In the genomic region with DNA sequence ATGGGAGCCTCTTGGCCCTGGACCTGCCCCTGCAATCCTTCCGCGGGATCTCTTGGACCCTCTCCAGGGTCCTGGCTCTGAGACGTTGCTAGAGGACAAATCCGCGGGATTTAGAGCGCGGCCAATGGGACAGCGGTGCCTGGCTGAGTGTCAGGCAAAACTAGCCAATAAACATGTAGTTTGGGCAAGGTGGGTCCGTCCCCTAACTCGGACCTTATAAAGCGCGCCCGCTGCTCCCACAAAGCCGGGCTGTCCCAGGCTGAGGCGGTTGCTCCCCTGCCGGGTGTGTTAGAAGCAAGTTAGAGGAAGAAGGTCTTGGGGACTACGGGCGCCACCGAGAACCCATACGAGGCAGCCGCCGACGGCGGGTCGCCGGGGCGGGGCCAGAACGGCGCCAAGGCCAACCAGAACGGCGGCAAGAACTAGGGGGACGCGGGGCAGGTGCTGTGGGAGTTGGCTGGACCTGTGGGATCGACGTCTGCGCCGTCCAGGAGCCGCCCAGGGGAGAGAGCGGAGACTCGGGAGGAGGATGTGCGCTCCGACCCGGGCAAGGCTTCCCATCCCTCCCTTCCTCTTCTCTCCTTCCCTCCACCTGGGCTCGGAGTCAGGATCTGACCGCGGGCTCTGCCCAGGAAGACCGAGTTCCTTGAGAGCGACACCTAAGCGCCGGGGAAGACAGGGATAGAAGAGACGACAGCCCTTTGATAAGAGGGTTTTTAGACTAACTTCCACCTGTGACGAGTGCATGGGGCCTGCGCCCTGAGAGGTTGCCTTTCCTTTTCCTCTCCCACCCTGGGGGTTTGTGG, we compare ENCODE assay signal across 1 cellular context.
A peak's percentile ranks its signal among the peaks of the same experiment; 100 is the strongest.
TF ChIP-seq lines count a peak whose summit lies in the region.

No MANE protein-coding gene starts in this region.

TF ChIP-seq in HepG2, 621 proteins besides CTCF, POLR2A, EP300 and RAD21 (continued from another document and continues in another):
- TF ChIP-seq, protein P1, sequence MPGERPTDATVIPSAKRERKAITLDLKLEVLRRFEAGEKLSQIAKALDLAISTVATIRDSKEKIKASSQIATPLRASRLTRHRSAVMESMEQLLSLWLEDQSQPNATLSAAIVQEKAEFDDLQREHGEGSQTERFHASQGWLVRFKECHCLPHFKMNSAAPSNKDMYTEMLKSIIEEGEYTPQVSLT (CRISPR knock-in tag; IDR thresholded peaks at IDR 0.05; ENCODE audit: borderline replicate concordance, low read depth): 0 out of 2 replicates have a peak, but pooled peaks have one; percentile 77
- TF ChIP-seq ZNF589 (CRISPR knock-in tag; conservative IDR thresholded peaks at IDR 0.05) (peak; percentile 47; the same call in 1 of the 2 replicates), NFKB2 (CRISPR knock-in tag; IDR thresholded peaks at IDR 0.05; ENCODE audit: borderline replicate concordance) (peak; percentile 97; the same call in 1 of the 2 replicates), CEBPG (CRISPR knock-in tag; IDR thresholded peaks at IDR 0.05) (0 out of 2 replicates have a peak, but pooled peaks have one; percentile 4), SAFB2 (CRISPR knock-in tag; IDR thresholded peaks at IDR 0.05; ENCODE audit: borderline replicate concordance, low read depth) (peak; percentile 66; the same call in 1 of the 2 replicates), ZNF546 (CRISPR knock-in tag; conservative IDR thresholded peaks at IDR 0.05) (peak; percentile 89), TSC22D2 (CRISPR knock-in tag; IDR thresholded peaks at IDR 0.05; ENCODE audit: borderline replicate concordance) (peak; percentile 77; the same call in 1 of the 2 replicates), FOXA1 (IDR thresholded peaks at IDR 0.05) (no peak), FOXA1 (CRISPR knock-in tag; IDR thresholded peaks at IDR 0.05) (0 out of 2 replicates have a peak, but pooled peaks have one; percentile 24), ZNF7 (CRISPR knock-in tag; IDR thresholded peaks at IDR 0.05) (no peak), ZNF354B (CRISPR knock-in tag; IDR thresholded peaks at IDR 0.05) (peak; percentile 91), ZNF782 (CRISPR knock-in tag; IDR thresholded peaks at IDR 0.05; ENCODE audit: borderline replicate concordance) (peak; percentile 67; the same call in 1 of the 2 replicates), SNAPC2 (CRISPR knock-in tag; IDR thresholded peaks at IDR 0.05) (peak; percentile 97), ZNF441 (CRISPR knock-in tag; IDR thresholded peaks at IDR 0.05; ENCODE audit: borderline replicate concordance) (peak; percentile 58; the same call in 1 of the 2 replicates), ZNF839 (CRISPR knock-in tag; IDR thresholded peaks at IDR 0.05; ENCODE audit: borderline replicate concordance) (peak; percentile 28; the same call in 1 of the 2 replicates), ZNF232 (CRISPR knock-in tag; IDR thresholded peaks at IDR 0.05; ENCODE audit: borderline replicate concordance) (no peak), ZMAT3 (CRISPR knock-in tag; conservative IDR thresholded peaks at IDR 0.05) (peak; percentile 79), ZSCAN20 (CRISPR knock-in tag; IDR thresholded peaks at IDR 0.05; ENCODE audit: borderline replicate concordance) (peak; percentile 87), GFI1 (CRISPR knock-in tag; IDR thresholded peaks at IDR 0.05; ENCODE audit: borderline replicate concordance) (peak; percentile 34; the same call in 1 of the 2 replicates), RARA (CRISPR knock-in tag; IDR thresholded peaks at IDR 0.05) (0 out of 2 replicates have a peak, but pooled peaks have one; percentile 16), ZNF446 (CRISPR knock-in tag; IDR thresholded peaks at IDR 0.05) (0 out of 2 replicates have a peak, but pooled peaks have one; percentile 42), ZNF317 (CRISPR knock-in tag; IDR thresholded peaks at IDR 0.05) (peak; percentile 80; the same call in 1 of the 2 replicates), KMT2A (CRISPR knock-in tag; IDR thresholded peaks at IDR 0.05) (peak; percentile 82), KDM5A (IDR thresholded peaks at IDR 0.05; ENCODE audit: borderline replicate concordance, low read length) (peak; percentile 96), ZNF766 (CRISPR knock-in tag; IDR thresholded peaks at IDR 0.05; ENCODE audit: borderline replicate concordance) (peak; percentile 64; the same call in 1 of the 2 replicates)
- TF ChIP-seq, protein P2, sequence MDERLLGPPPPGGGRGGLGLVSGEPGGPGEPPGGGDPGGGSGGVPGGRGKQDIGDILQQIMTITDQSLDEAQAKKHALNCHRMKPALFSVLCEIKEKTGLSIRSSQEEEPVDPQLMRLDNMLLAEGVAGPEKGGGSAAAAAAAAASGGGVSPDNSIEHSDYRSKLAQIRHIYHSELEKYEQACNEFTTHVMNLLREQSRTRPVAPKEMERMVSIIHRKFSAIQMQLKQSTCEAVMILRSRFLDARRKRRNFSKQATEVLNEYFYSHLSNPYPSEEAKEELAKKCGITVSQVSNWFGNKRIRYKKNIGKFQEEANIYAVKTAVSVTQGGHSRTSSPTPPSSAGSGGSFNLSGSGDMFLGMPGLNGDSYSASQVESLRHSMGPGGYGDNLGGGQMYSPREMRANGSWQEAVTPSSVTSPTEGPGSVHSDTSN (CRISPR knock-in tag; IDR thresholded peaks at IDR 0.05): peak; percentile 95
- TF ChIP-seq, protein P3, sequence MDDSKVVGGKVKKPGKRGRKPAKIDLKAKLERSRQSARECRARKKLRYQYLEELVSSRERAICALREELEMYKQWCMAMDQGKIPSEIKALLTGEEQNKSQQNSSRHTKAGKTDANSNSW (CRISPR knock-in tag; IDR thresholded peaks at IDR 0.05; ENCODE audit: borderline replicate concordance): peak; percentile 62; the same call in 1 of the 2 replicates
- TF ChIP-seq, protein P4, sequence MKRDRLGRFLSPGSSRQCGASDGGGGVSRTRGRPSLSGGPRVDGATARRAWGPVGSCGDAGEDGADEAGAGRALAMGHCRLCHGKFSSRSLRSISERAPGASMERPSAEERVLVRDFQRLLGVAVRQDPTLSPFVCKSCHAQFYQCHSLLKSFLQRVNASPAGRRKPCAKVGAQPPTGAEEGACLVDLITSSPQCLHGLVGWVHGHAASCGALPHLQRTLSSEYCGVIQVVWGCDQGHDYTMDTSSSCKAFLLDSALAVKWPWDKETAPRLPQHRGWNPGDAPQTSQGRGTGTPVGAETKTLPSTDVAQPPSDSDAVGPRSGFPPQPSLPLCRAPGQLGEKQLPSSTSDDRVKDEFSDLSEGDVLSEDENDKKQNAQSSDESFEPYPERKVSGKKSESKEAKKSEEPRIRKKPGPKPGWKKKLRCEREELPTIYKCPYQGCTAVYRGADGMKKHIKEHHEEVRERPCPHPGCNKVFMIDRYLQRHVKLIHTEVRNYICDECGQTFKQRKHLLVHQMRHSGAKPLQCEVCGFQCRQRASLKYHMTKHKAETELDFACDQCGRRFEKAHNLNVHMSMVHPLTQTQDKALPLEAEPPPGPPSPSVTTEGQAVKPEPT (CRISPR knock-in tag; IDR thresholded peaks at IDR 0.05; ENCODE audit: low read depth): peak; percentile 90; the same call in 1 of the 2 replicates
- TF ChIP-seq, protein P5, sequence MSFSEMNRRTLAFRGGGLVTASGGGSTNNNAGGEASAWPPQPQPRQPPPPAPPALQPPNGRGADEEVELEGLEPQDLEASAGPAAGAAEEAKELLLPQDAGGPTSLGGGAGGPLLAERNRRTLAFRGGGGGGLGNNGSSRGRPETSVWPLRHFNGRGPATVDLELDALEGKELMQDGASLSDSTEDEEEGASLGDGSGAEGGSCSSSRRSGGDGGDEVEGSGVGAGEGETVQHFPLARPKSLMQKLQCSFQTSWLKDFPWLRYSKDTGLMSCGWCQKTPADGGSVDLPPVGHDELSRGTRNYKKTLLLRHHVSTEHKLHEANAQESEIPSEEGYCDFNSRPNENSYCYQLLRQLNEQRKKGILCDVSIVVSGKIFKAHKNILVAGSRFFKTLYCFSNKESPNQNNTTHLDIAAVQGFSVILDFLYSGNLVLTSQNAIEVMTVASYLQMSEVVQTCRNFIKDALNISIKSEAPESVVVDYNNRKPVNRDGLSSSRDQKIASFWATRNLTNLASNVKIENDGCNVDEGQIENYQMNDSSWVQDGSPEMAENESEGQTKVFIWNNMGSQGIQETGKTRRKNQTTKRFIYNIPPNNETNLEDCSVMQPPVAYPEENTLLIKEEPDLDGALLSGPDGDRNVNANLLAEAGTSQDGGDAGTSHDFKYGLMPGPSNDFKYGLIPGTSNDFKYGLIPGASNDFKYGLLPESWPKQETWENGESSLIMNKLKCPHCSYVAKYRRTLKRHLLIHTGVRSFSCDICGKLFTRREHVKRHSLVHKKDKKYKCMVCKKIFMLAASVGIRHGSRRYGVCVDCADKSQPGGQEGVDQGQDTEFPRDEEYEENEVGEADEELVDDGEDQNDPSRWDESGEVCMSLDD (CRISPR knock-in tag; IDR thresholded peaks at IDR 0.05; ENCODE audit: borderline replicate concordance): peak; percentile 38; the same call in 1 of the 2 replicates
- TF ChIP-seq, protein P6, sequence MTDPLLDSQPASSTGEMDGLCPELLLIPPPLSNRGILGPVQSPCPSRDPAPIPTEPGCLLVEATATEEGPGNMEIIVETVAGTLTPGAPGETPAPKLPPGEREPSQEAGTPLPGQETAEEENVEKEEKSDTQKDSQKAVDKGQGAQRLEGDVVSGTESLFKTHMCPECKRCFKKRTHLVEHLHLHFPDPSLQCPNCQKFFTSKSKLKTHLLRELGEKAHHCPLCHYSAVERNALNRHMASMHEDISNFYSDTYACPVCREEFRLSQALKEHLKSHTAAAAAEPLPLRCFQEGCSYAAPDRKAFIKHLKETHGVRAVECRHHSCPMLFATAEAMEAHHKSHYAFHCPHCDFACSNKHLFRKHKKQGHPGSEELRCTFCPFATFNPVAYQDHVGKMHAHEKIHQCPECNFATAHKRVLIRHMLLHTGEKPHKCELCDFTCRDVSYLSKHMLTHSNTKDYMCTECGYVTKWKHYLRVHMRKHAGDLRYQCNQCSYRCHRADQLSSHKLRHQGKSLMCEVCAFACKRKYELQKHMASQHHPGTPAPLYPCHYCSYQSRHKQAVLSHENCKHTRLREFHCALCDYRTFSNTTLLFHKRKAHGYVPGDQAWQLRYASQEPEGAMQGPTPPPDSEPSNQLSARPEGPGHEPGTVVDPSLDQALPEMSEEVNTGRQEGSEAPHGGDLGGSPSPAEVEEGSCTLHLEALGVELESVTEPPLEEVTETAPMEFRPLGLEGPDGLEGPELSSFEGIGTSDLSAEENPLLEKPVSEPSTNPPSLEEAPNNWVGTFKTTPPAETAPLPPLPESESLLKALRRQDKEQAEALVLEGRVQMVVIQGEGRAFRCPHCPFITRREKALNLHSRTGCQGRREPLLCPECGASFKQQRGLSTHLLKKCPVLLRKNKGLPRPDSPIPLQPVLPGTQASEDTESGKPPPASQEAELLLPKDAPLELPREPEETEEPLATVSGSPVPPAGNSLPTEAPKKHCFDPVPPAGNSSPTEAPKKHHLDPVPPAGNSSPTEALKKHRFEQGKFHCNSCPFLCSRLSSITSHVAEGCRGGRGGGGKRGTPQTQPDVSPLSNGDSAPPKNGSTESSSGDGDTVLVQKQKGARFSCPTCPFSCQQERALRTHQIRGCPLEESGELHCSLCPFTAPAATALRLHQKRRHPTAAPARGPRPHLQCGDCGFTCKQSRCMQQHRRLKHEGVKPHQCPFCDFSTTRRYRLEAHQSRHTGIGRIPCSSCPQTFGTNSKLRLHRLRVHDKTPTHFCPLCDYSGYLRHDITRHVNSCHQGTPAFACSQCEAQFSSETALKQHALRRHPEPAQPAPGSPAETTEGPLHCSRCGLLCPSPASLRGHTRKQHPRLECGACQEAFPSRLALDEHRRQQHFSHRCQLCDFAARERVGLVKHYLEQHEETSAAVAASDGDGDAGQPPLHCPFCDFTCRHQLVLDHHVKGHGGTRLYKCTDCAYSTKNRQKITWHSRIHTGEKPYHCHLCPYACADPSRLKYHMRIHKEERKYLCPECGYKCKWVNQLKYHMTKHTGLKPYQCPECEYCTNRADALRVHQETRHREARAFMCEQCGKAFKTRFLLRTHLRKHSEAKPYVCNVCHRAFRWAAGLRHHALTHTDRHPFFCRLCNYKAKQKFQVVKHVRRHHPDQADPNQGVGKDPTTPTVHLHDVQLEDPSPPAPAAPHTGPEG (CRISPR knock-in tag; IDR thresholded peaks at IDR 0.05): peak; percentile 50; the same call in 1 of the 2 replicates
- TF ChIP-seq, protein P7, sequence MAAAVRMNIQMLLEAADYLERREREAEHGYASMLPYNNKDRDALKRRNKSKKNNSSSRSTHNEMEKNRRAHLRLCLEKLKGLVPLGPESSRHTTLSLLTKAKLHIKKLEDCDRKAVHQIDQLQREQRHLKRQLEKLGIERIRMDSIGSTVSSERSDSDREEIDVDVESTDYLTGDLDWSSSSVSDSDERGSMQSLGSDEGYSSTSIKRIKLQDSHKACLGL (CRISPR knock-in tag; IDR thresholded peaks at IDR 0.05): peak; percentile 85
- TF ChIP-seq, protein P8, sequence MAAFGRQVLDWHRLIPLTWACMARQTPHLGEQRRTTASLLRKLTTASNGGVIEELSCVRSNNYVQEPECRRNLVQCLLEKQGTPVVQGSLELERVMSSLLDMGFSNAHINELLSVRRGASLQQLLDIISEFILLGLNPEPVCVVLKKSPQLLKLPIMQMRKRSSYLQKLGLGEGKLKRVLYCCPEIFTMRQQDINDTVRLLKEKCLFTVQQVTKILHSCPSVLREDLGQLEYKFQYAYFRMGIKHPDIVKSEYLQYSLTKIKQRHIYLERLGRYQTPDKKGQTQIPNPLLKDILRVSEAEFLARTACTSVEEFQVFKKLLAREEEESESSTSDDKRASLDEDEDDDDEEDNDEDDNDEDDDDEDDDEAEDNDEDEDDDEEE (CRISPR knock-in tag; IDR thresholded peaks at IDR 0.05): peak; percentile 94; the same call in 1 of the 2 replicates
- TF ChIP-seq, protein P9, sequence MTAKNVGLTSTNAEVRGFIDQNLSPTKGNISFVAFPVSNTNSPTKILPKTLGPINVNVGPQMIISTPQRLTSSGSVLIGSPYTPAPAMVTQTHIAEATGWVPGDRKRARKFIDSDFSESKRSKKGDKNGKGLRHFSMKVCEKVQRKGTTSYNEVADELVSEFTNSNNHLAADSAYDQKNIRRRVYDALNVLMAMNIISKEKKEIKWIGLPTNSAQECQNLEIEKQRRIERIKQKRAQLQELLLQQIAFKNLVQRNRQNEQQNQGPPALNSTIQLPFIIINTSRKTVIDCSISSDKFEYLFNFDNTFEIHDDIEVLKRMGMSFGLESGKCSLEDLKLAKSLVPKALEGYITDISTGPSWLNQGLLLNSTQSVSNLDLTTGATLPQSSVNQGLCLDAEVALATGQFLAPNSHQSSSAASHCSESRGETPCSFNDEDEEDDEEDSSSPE (CRISPR knock-in tag; IDR thresholded peaks at IDR 0.05): peak; percentile 93
